In genomic region chr22:42383851-42384417, GRCh38 we compare ENCODE assay signal across 19 cellular contexts. TPM values are rescaled to one million over a fixed set of nuclear protein-coding genes. Genes with fewer than 3 reads are reported as not detected.
DNase-seq lines count a peak whose midpoint lies in the region; ATAC-seq and TF ChIP-seq lines count a peak whose summit lies in the region.
"Had no signal": no experiment of that assay in that cellular context is flagged by ENCODE, and none has a peak within 500 bp of the region (broad histone marks: within the 10 kb centered on the region; RNA-seq: fewer than 3 reads in every experiment).

No MANE protein-coding gene starts in this region.

- POLR2A ChIA-PET in naive thymus-derived CD4-positive, alpha-beta T cell (lab: Charles Lee): no interaction called here

- no peaks in the 10 kb centered on the region for H3K27me3 Mint-ChIP-seq in central memory CD8-positive, alpha-beta T cell
- no peaks in the 10 kb centered on the region for H3K27me3 Mint-ChIP-seq in naive thymus-derived CD4-positive, alpha-beta T cell

- H3K4me3 ChIP-seq in Karpas-422 (ENCODE audit: low read length): peak overlapping the region; percentile 56
- H3K4me3 ChIP-seq in naive thymus-derived CD4-positive, alpha-beta T cell (ENCODE audit: low read length): no peak overlapping the region
- H3K4me3 ChIP-seq: A549, GM12878 had no signal

- no peaks in the 10 kb centered on the region for H3K9me3 Mint-ChIP-seq in central memory CD8-positive, alpha-beta T cell
- H3K9me3 Mint-ChIP-seq in naive thymus-derived CD4-positive, alpha-beta T cell: peaks cover 0 to 2% (median 0%) of the 10 kb centered on the region in 11 donors
- H3K9me3 Mint-ChIP-seq: CD8-positive, alpha-beta T cell had no signal

- intact Hi-C loops in Right ventricle myocardium inferior (cut with DNase I) (no loop called here), cardiac septum (cut with DNase I) (no loop called here)
- intact Hi-C loops in naive thymus-derived CD4-positive, alpha-beta T cell (cut with micrococcal nuclease): no loop called here

- H3K9ac ChIP-seq in Karpas-422 (ENCODE audit: low read length): peak overlapping the region; percentile 62

- H3K4me1 ChIP-seq in Karpas-422 (ENCODE audit: low read length) (peaks cover 58% of the 10 kb centered on the region), foreskin keratinocyte (peaks cover 1% of the 10 kb centered on the region)
- H3K4me1 ChIP-seq in naive thymus-derived CD4-positive, alpha-beta T cell (ENCODE audit: control insufficient read depth in 2 of 2, insufficient read depth in 2 of 2, low read length in 2 of 2): no peaks in the 10 kb centered on the region
- H3K4me1 ChIP-seq: A549 had no signal

- H3K27ac Mint-ChIP-seq in central memory CD8-positive, alpha-beta T cell (ENCODE audit: low read depth): peak overlapping the region; percentile 39
- H3K27ac Mint-ChIP-seq in naive thymus-derived CD4-positive, alpha-beta T cell: no peak overlapping the region
- H3K27ac Mint-ChIP-seq: CD8-positive, alpha-beta T cell had no signal

- no peak overlapping the region for H3K4me3 Mint-ChIP-seq in central memory CD8-positive, alpha-beta T cell
- H3K4me3 Mint-ChIP-seq in naive thymus-derived CD4-positive, alpha-beta T cell: no peak overlapping the region
- H3K4me3 Mint-ChIP-seq: CD8-positive, alpha-beta T cell had no signal

- no peaks in the 10 kb centered on the region for H3K36me3 Mint-ChIP-seq in central memory CD8-positive, alpha-beta T cell (ENCODE audit: insufficient read depth)
- no peaks in the 10 kb centered on the region for H3K36me3 Mint-ChIP-seq in naive thymus-derived CD4-positive, alpha-beta T cell
- H3K36me3 Mint-ChIP-seq: CD8-positive, alpha-beta T cell had no signal

- peak overlapping the region; percentile 88 for H3K27ac ChIP-seq in Karpas-422 (ENCODE audit: low read length)
- no peak overlapping the region for H3K27ac ChIP-seq in foreskin keratinocyte
- H3K27ac ChIP-seq in naive thymus-derived CD4-positive, alpha-beta T cell (ENCODE audit: low read depth, low read length): no peak overlapping the region
- H3K27ac ChIP-seq: 22Rv1, A549 had no signal

- peak overlapping the region; percentile 70 for H3K4me2 ChIP-seq in Karpas-422 (ENCODE audit: low read depth, low read length, poor library complexity, severe bottlenecking)
- H3K4me2 ChIP-seq: A549 had no signal

- no peaks in the 10 kb centered on the region for H3K9me3 ChIP-seq in Karpas-422 (ENCODE audit: low read length)
- H3K9me3 ChIP-seq in naive thymus-derived CD4-positive, alpha-beta T cell (ENCODE audit: control insufficient read depth in 2 of 3, low read length in 3 of 3): no peaks in the 10 kb centered on the region
- H3K9me3 ChIP-seq: A549 had no signal

- TF ChIP-seq CTCF in foreskin keratinocyte (conservative IDR thresholded peaks at IDR 0.05): no peak

- H3K36me3 ChIP-seq in Karpas-422 (ENCODE audit: insufficient read depth, low read length): no peaks in the 10 kb centered on the region
- H3K36me3 ChIP-seq in naive thymus-derived CD4-positive, alpha-beta T cell (ENCODE audit: control insufficient read depth in 2 of 3, insufficient read depth in 3 of 3, low read length in 3 of 3): no peaks in the 10 kb centered on the region

- no peaks in the 10 kb centered on the region for H3K9me2 ChIP-seq in Karpas-422 (replicated peaks; ENCODE audit: insufficient read depth, low read length)

- no peaks in the 10 kb centered on the region for H3K4me1 Mint-ChIP-seq in central memory CD8-positive, alpha-beta T cell
- peaks cover 0 to 2% (median 0%) of the 10 kb centered on the region in 7 donors for H3K4me1 Mint-ChIP-seq in naive thymus-derived CD4-positive, alpha-beta T cell

- H4K20me1 ChIP-seq in Karpas-422 (ENCODE audit: insufficient read depth, low read depth, low read length): no peaks in the 10 kb centered on the region

- DNase-seq in Right ventricle myocardium inferior (ENCODE audit: missing footprints) (peak; percentile 8), cardiac septum (ENCODE audit: low spot score) (no peak), Karpas-422 (peak; percentile 91), foreskin keratinocyte (no peak), NCI-H1436 treated with DMSO at 0.1 percent for 48 hours (lab: John Stamatoyannopoulos, UW) (no peak)
- DNase-seq in central memory CD8-positive, alpha-beta T cell (ENCODE audit: low spot score in 2 of 2): no peak
- DNase-seq in naive thymus-derived CD4-positive, alpha-beta T cell: no peak
- DNase-seq: AML-193; Calu3; CD8-positive, alpha-beta T cell; DMS79 treated with DMSO at 0.1 percent for 48 hours; GF-D8; GOT3; H7 had no signal

- no peaks in the 10 kb centered on the region for H3K79me2 ChIP-seq in Karpas-422 (ENCODE audit: low read length)

- CTCF ChIA-PET in naive thymus-derived CD4-positive, alpha-beta T cell (lab: Charles Lee): no interaction called here

- H2AFZ ChIP-seq in Karpas-422 (ENCODE audit: low read length): no peak overlapping the region

- ATAC-seq in Right ventricle myocardium inferior (no peak), foreskin keratinocyte (no peak)
- no peak for ATAC-seq in central memory CD8-positive, alpha-beta T cell (replicated peaks; ENCODE audit: extremely low read depth, poor library complexity, severe bottlenecking)
- ATAC-seq in naive thymus-derived CD4-positive, alpha-beta T cell: no peak
- ATAC-seq: A549; CD8-positive, alpha-beta T cell; GM12878; HCT116 had no signal

- H3K27me3 ChIP-seq in Karpas-422 (ENCODE audit: low read length) (no peaks in the 10 kb centered on the region; the same call in 1 of the 2 replicates), foreskin keratinocyte (peaks cover 37% of the 10 kb centered on the region)
- no peaks in the 10 kb centered on the region for H3K27me3 ChIP-seq in naive thymus-derived CD4-positive, alpha-beta T cell (ENCODE audit: control insufficient read depth in 2 of 2, insufficient read depth in 2 of 2, low read length in 2 of 2)

RNA-seq across cellular contexts. Expression of gene NFAM1, which starts 48.3 kb away (rescaled TPM):
- 2.9 TPM for total RNA-seq in Right ventricle myocardium inferior
- 1.5 TPM for total RNA-seq in cardiac septum
- total RNA-seq in Karpas-422 (2014; rRNA removed; shearing (Covaris generic); ENCODE audit: low replicate concordance): not detected in 2 replicates
- total RNA-seq in foreskin keratinocyte: not detected in 2 replicates
- not detected in 2 replicates for polyA plus RNA-seq in foreskin keratinocyte
- total RNA-seq in naive thymus-derived CD4-positive, alpha-beta T cell: 10 to 100 TPM in 1 of 5 experiments, 1 to 10 TPM in 1, under 1 TPM in 3; 0.51 to 40.3 (median 0.77) TPM
- under 1 TPM; 0.03 to 0.06 TPM for polyA plus RNA-seq in naive thymus-derived CD4-positive, alpha-beta T cell
- total RNA-seq: CD8-positive, alpha-beta T cell; HT-29 had no signal
- polyA plus RNA-seq: A549 had no signal

Comparison
In these comparisons a context has a peak if more than half of its experiments do, and no peak if none do; other contexts are left out.
1. DNase-seq: peak in Right ventricle myocardium inferior (single experiment) and Karpas-422 (single experiment); none in cardiac septum (single experiment), central memory CD8-positive, alpha-beta T cell (0 of 2), foreskin keratinocyte (0 of 2), NCI-H1436 treated with DMSO at 0.1 percent for 48 hours (single experiment) and naive thymus-derived CD4-positive, alpha-beta T cell (0 of 9).